In the genomic region with DNA sequence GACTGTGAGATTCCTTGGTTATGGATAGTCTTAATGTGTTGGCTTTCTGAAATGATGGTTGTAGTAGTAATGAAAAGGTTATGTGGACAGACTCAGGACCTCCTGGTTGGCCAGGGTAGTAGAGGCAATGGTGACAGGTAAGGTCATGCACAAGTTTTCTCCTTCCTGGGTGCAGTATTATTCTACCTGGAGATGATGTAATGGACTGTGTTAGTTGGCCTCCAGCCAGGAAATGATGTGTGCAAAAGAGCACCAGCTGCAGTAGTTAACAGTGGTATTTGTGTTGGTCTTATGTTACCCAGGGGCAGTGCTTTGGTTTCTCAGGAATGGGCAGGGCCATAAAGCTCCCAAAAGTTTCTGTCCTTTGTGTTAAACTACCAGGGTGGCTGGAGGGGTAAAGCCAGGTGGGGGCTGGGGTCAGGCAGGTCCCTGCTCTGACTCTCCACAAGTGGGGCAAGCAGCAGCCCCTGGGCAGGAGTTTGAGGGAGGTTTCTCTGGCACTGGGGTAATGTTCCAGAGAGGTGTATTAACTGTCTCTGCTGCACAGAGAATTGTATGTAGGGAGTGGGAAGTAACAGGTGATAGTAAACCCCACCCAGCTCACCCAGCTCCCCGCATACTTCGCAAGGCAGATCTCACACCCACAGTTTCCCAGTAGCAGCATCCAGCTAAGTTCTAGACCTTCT, we compare ENCODE assay signal across 9 cellular contexts. TPM values are rescaled to one million over a fixed set of nuclear protein-coding genes. Genes with fewer than 3 reads are reported as not detected.
DNase-seq lines count a peak whose midpoint lies in the region; ATAC-seq, FAIRE-seq and TF ChIP-seq lines count a peak whose summit lies in the region.
"Had no signal": no experiment of that assay in that cellular context is flagged by ENCODE, and none has a peak within 500 bp of the region (broad histone marks: within the 10 kb centered on the region; RNA-seq: fewer than 3 reads in every experiment).

No MANE protein-coding gene starts in this region.

- TF ChIP-seq CTCF in D721Med (IDR thresholded peaks at IDR 0.05; ENCODE audit: insufficient read depth, missing control alignments) = no peak

- in situ Hi-C loops in Caki2 (cut with HindIII; ENCODE audit: low pct_unique_long_range_greater_than_20kb, low sequenced_read_pairs) (no loop called here), SK-MEL-5 (cut with HindIII; ENCODE audit: low pct_unique_long_range_greater_than_20kb, low sequenced_read_pairs) (no loop called here)

- peak; percentile 27 for DNase-seq in Caki2 (ENCODE audit: low read depth)
- DNase-seq in NAMALWA (ENCODE audit: low spot score) = peak; percentile 36
- DNase-seq in SK-MEL-5 (ENCODE audit: low read depth, low spot score) = peak; percentile 20
- peak; percentile 11 for DNase-seq in kidney glomerular epithelial cell (lab: John Stamatoyannopoulos, UW)
- DNase-seq in D721Med (ENCODE audit: insufficient read length, low spot score) = no peak
- DNase-seq in stimulated activated CD4-positive, alpha-beta T cell treated with anti-CD3 and anti-CD28 coated beads, Interleukin-1b, Interleukin-23, amount 100 ng/mL, for 48 hours = no peak
- DNase-seq: CD8-positive, alpha-beta memory T cell had no signal

- FAIRE-seq in D721Med (lab: Jason Lieb, UNC) = no peak

- ATAC-seq in GM21515 (IDR thresholded peaks at IDR 0.05; ENCODE audit: unreplicated experiment) = no peak
- ATAC-seq in HG03108 (IDR thresholded peaks at IDR 0.05; ENCODE audit: unreplicated experiment) = no peak

RNA-seq across cellular contexts. Expression of a gene that starts 36.3 kb away (rescaled TPM):
- total RNA-seq in Caki2 (2014; rRNA removed; shearing (Covaris generic); ENCODE audit: low replicate concordance) = not detected in 2 replicates
- total RNA-seq in SK-MEL-5 (2014; rRNA removed; shearing (Covaris generic)) = not detected in 2 replicates
- polyA plus RNA-seq in SK-MEL-5 (2015; cell fraction: cytosol; rRNA removed) = not detected in 2 replicates
- not detected in 2 replicates for polyA plus RNA-seq in SK-MEL-5 (2015; cell fraction: nucleus; rRNA removed)
- total RNA-seq: CD8-positive, alpha-beta memory T cell had no signal

RNA-seq across cellular contexts. Expression of a gene that starts 57.6 kb away (rescaled TPM):
- total RNA-seq in Caki2 (2014; rRNA removed; shearing (Covaris generic); ENCODE audit: low replicate concordance) = 38.5 and 43.3 TPM in 2 replicates
- total RNA-seq in SK-MEL-5 (2014; rRNA removed; shearing (Covaris generic)) = 28.8 and 31.5 TPM in 2 replicates
- 24.4 and 29.1 TPM in 2 replicates for polyA plus RNA-seq in SK-MEL-5 (2015; cell fraction: cytosol; rRNA removed)
- 38.0 and 39.8 TPM in 2 replicates for polyA plus RNA-seq in SK-MEL-5 (2015; cell fraction: nucleus; rRNA removed)

RNA-seq across cellular contexts. Expression of a gene that starts 57.6 kb away (rescaled TPM):
- total RNA-seq in Caki2 (2014; rRNA removed; shearing (Covaris generic); ENCODE audit: low replicate concordance) = 13.1 and 26.4 TPM in 2 replicates
- 24.8 and 25.6 TPM in 2 replicates for total RNA-seq in SK-MEL-5 (2014; rRNA removed; shearing (Covaris generic))
- 18.4 and 20.7 TPM in 2 replicates for polyA plus RNA-seq in SK-MEL-5 (2015; cell fraction: cytosol; rRNA removed)
- polyA plus RNA-seq in SK-MEL-5 (2015; cell fraction: nucleus; rRNA removed) = 39.5 and 47.0 TPM in 2 replicates

Comparison
In these comparisons a context has a peak if more than half of its experiments do, and no peak if none do; other contexts are left out.
1. DNase-seq: peak in Caki2 (single experiment), NAMALWA (single experiment), SK-MEL-5 (single experiment) and kidney glomerular epithelial cell (single experiment); none in D721Med (single experiment) and stimulated activated CD4-positive, alpha-beta T cell treated with anti-CD3 and anti-CD28 coated beads, Interleukin-1b, Interleukin-23, amount 100 ng/mL, for 48 hours (single experiment).